In the genomic region with DNA sequence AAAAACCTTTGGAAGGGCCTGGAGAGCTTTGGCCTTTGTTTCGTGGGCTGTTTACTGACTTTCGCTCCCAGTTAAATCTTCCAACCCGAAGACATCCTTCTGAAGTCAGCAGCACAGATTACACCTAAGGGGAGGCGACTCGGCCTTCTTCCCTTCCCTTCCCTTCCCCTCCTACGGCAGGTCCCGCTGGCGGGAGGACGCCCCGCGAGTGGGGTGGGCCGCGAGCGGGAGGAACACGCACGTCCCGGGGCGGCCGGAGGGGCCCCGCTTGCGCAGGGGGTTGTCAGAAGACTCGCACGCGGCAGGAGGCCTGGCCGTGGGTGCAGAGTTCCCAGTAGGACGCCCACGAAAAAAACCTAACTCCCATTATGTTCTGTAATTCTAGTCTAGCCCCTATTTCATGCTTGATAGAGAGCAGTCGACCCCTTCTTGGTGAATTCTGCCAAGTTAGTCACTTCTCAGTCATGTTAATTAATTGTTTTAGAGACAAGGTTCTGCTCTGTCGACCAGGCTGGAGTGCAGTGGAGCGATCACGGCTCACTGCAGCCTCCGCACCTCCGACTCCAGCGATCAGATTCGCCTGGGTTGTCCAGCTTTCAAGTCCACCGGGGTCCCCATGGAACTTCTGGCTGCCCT, we compare ENCODE assay signal across 1 cellular context.
TF ChIP-seq lines count a peak whose summit lies in the region.

No MANE protein-coding gene starts in this region.

TF ChIP-seq in SK-N-SH treated with all-trans-retinoic acid at 6 μM for 48 hours, 23 proteins besides CTCF, POLR2A, EP300 and RAD21 (continued from another document):
- TF ChIP-seq, protein P1, sequence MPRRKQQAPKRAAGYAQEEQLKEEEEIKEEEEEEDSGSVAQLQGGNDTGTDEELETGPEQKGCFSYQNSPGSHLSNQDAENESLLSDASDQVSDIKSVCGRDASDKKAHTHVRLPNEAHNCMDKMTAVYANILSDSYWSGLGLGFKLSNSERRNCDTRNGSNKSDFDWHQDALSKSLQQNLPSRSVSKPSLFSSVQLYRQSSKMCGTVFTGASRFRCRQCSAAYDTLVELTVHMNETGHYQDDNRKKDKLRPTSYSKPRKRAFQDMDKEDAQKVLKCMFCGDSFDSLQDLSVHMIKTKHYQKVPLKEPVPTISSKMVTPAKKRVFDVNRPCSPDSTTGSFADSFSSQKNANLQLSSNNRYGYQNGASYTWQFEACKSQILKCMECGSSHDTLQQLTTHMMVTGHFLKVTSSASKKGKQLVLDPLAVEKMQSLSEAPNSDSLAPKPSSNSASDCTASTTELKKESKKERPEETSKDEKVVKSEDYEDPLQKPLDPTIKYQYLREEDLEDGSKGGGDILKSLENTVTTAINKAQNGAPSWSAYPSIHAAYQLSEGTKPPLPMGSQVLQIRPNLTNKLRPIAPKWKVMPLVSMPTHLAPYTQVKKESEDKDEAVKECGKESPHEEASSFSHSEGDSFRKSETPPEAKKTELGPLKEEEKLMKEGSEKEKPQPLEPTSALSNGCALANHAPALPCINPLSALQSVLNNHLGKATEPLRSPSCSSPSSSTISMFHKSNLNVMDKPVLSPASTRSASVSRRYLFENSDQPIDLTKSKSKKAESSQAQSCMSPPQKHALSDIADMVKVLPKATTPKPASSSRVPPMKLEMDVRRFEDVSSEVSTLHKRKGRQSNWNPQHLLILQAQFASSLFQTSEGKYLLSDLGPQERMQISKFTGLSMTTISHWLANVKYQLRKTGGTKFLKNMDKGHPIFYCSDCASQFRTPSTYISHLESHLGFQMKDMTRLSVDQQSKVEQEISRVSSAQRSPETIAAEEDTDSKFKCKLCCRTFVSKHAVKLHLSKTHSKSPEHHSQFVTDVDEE (CRISPR knock-in tag; IDR thresholded peaks at IDR 0.05), result no peak
- TF ChIP-seq TCF4 (CRISPR knock-in tag; IDR thresholded peaks at IDR 0.05; ENCODE audit: borderline replicate concordance), result no peak
- TF ChIP-seq, protein P2, sequence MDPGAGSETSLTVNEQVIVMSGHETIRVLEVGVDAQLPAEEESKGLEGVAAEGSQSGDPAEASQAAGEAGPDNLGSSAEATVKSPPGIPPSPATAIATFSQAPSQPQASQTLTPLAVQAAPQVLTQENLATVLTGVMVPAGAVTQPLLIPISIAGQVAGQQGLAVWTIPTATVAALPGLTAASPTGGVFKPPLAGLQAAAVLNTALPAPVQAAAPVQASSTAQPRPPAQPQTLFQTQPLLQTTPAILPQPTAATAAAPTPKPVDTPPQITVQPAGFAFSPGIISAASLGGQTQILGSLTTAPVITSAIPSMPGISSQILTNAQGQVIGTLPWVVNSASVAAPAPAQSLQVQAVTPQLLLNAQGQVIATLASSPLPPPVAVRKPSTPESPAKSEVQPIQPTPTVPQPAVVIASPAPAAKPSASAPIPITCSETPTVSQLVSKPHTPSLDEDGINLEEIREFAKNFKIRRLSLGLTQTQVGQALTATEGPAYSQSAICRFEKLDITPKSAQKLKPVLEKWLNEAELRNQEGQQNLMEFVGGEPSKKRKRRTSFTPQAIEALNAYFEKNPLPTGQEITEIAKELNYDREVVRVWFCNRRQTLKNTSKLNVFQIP (CRISPR knock-in tag; IDR thresholded peaks at IDR 0.05; ENCODE audit: borderline replicate concordance, low read depth), result no peak
- TF ChIP-seq SNAI2 (CRISPR knock-in tag; IDR thresholded peaks at IDR 0.05), result no peak
- no peak for TF ChIP-seq ZNF8 (CRISPR knock-in tag; IDR thresholded peaks at IDR 0.05)
TF ChIP-seq in SK-N-SH treated with all-trans-retinoic acid at 6 μM for 48 hours: peak in this region for 0.
